Comparison of ENCODE assay signal across 20 cellular contexts in the genomic region with DNA sequence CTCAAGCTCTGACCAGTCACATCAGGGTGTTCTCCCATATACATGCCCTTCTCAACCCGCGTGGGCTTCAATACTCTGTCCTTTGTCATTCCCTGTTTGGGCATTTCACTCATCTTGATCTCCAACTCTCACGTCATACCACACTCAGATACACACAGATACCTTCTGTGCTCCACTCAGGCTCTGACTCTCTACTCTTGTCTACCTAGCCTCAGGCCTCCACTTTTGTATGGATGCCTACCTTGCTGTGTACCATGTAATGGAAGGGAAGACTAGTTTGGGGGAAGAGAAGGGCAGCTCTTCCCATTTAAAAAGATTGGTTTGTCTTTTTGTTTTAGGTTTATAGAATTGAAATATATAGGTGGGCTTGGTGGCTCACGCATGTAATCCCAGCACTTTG. TPM values are rescaled to one million over a fixed set of nuclear protein-coding genes. Genes with fewer than 3 reads are reported as not detected.
DNase-seq lines count a peak whose midpoint lies in the region; ATAC-seq and TF ChIP-seq lines count a peak whose summit lies in the region.
"Had no signal": no experiment of that assay in that cellular context is flagged by ENCODE, and none has a peak within 500 bp of the region (broad histone marks: within the 10 kb centered on the region; RNA-seq: fewer than 3 reads in every experiment).

No MANE protein-coding gene starts in this region.

- no peaks in the 10 kb centered on the region for H3K9me3 Mint-ChIP-seq in activated naive CD4-positive, alpha-beta T cell treated with anti-CD3 and anti-CD28 coated beads, Interleukin-2, amount 50 U/mL, for 24 hours
- no peaks in the 10 kb centered on the region for H3K9me3 Mint-ChIP-seq in central memory CD8-positive, alpha-beta T cell
- no peaks in the 10 kb centered on the region for H3K9me3 Mint-ChIP-seq in type B pancreatic cell

- H3K27ac Mint-ChIP-seq in activated naive CD4-positive, alpha-beta T cell treated with anti-CD3 and anti-CD28 coated beads, Interleukin-2, amount 50 U/mL, for 24 hours, result peak overlapping the region; percentile 97
- peak overlapping the region; percentile 62 for H3K27ac Mint-ChIP-seq in central memory CD8-positive, alpha-beta T cell (ENCODE audit: low read depth)
- H3K27ac Mint-ChIP-seq in type B pancreatic cell, result no peak overlapping the region

- no peak overlapping the region for H3K27ac ChIP-seq in RWPE2 (ENCODE audit: poor library complexity, severe bottlenecking)
- H3K27ac ChIP-seq: heart left ventricle, KMS-11, pancreas, RWPE1 had no signal

- TF ChIP-seq CTCF in RWPE2 (IDR thresholded peaks at IDR 0.05; ENCODE audit: poor library complexity, severe bottlenecking), result no peak
- TF ChIP-seq CTCF in type B pancreatic cell (conservative IDR thresholded peaks at IDR 0.05), result no peak

- H3K4me1 Mint-ChIP-seq in activated naive CD4-positive, alpha-beta T cell treated with anti-CD3 and anti-CD28 coated beads, Interleukin-2, amount 50 U/mL, for 24 hours, result peaks cover 70% of the 10 kb centered on the region
- peaks cover 32% of the 10 kb centered on the region for H3K4me1 Mint-ChIP-seq in central memory CD8-positive, alpha-beta T cell
- H3K4me1 Mint-ChIP-seq in type B pancreatic cell (ENCODE audit: unreplicated experiment), result peaks cover 4% of the 10 kb centered on the region

- no peaks in the 10 kb centered on the region for H3K27me3 ChIP-seq in RWPE2 (ENCODE audit: insufficient read depth, poor library complexity, severe bottlenecking)
- H3K27me3 ChIP-seq: heart left ventricle, pancreas had no signal

- peaks cover 80% of the 10 kb centered on the region for H3K36me3 ChIP-seq in RWPE2 (ENCODE audit: low read depth)
- H3K36me3 ChIP-seq: pancreas had no signal

- ATAC-seq in RWPE2 (ENCODE audit: low read depth) (peak; percentile 6; the same call in 1 of the 3 replicates), HG02938 (IDR thresholded peaks at IDR 0.05; ENCODE audit: unreplicated experiment) (no peak)
- no peak for ATAC-seq in central memory CD8-positive, alpha-beta T cell (replicated peaks; ENCODE audit: extremely low read depth, poor library complexity, severe bottlenecking)
- ATAC-seq: GM12878, HCT116, heart left ventricle, left colon, pancreas, right cardiac atrium, SK-N-SH treated with all-trans-retinoic acid at 6 μM for 48 hours had no signal

- no peak for DNase-seq in activated naive CD4-positive, alpha-beta T cell (lab: John Stamatoyannopoulos, UW)
- DNase-seq in RWPE2 (ENCODE audit: low spot score), result no peak
- no peak for DNase-seq in central memory CD8-positive, alpha-beta T cell (ENCODE audit: low spot score in 2 of 2)
- no peak for DNase-seq in type B pancreatic cell (ENCODE audit: extremely low spot score, unreplicated experiment)
- no peak for DNase-seq in SHP77 (lab: John Stamatoyannopoulos, UW)
- DNase-seq: heart left ventricle, left colon, mesenchymal stem cell, MV-4-11, NCI-H1694 treated with DMSO at 0.1 percent for 48 hours, pancreas, right cardiac atrium, substantia nigra had no signal

- H3K4me3 ChIP-seq in RWPE2 (ENCODE audit: severe bottlenecking), result no peak overlapping the region
- H3K4me3 ChIP-seq: GM12878, heart left ventricle, pancreas had no signal

- H3K27me3 Mint-ChIP-seq in activated naive CD4-positive, alpha-beta T cell treated with anti-CD3 and anti-CD28 coated beads, Interleukin-2, amount 50 U/mL, for 24 hours, result no peaks in the 10 kb centered on the region
- no peaks in the 10 kb centered on the region for H3K27me3 Mint-ChIP-seq in central memory CD8-positive, alpha-beta T cell
- no peaks in the 10 kb centered on the region for H3K27me3 Mint-ChIP-seq in type B pancreatic cell

- peaks cover 7% of the 10 kb centered on the region for H3K36me3 Mint-ChIP-seq in activated naive CD4-positive, alpha-beta T cell treated with anti-CD3 and anti-CD28 coated beads, Interleukin-2, amount 50 U/mL, for 24 hours
- peaks cover 6% of the 10 kb centered on the region for H3K36me3 Mint-ChIP-seq in central memory CD8-positive, alpha-beta T cell (ENCODE audit: insufficient read depth)
- peaks cover 10% of the 10 kb centered on the region for H3K36me3 Mint-ChIP-seq in type B pancreatic cell

- H3K9me3 ChIP-seq in RWPE2 (ENCODE audit: severe bottlenecking), result no peaks in the 10 kb centered on the region
- H3K9me3 ChIP-seq: pancreas had no signal

- peaks cover 11% of the 10 kb centered on the region for H3K4me1 ChIP-seq in RWPE2 (ENCODE audit: insufficient read depth, poor library complexity, severe bottlenecking)
- H3K4me1 ChIP-seq: pancreas had no signal

- peak overlapping the region; percentile 88 for H3K4me3 Mint-ChIP-seq in activated naive CD4-positive, alpha-beta T cell treated with anti-CD3 and anti-CD28 coated beads, Interleukin-2, amount 50 U/mL, for 24 hours
- H3K4me3 Mint-ChIP-seq in central memory CD8-positive, alpha-beta T cell, result no peak overlapping the region
- no peak overlapping the region for H3K4me3 Mint-ChIP-seq in type B pancreatic cell

RNA-seq across cellular contexts. Expression of gene ASXL1, which starts 48.6 kb away (rescaled TPM):
- total RNA-seq in type B pancreatic cell (ENCODE audit: low replicate concordance), result 94.4 and 157 TPM in 2 replicates
